Comparison of ENCODE assay signal across 29 cellular contexts in the genomic region with DNA sequence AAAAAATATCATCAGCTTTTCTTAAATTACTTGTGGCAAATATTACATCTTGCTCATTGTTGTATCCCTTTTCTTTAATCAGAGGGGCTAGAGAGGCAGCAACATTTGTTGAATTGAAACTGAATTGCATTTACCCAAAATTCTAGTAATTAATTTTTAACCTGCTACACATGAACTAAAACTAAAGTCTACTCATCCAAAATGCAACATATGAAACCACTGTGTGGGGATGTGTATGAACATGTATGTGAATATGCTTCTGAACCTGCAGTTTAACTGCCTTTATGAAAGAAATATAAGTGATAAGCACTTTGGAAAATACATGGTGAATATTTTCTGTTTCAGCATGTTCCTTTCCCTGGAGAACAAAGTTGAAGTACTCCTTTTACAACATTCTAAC.
"Had no signal": no experiment of that assay in that cellular context is flagged by ENCODE, and none has a peak within 500 bp of the region (broad histone marks: within the 10 kb centered on the region; RNA-seq: fewer than 3 reads in every experiment).

No MANE protein-coding gene starts in this region.

- H3K36me3 Mint-ChIP-seq: natural killer cell; neural progenitor cell; stimulated activated effector memory CD8-positive, alpha-beta T cell treated with anti-CD3 and anti-CD28 coated beads, Interleukin-12 subunit alpha, Interleukin-12 subunit beta, amount 100 ng/mL, for 72 hours; stimulated activated naive B cell treated with anti-CD40 and anti-IgM and Interleukin-4, amounts not matched to agents 10 μg/mL and 1 μg/mL and 100 μg/mL, for 72 hours had no signal

- H3K9me3 Mint-ChIP-seq: natural killer cell; nephron; neural progenitor cell; stimulated activated effector memory CD8-positive, alpha-beta T cell treated with anti-CD3 and anti-CD28 coated beads, Interleukin-12 subunit alpha, Interleukin-12 subunit beta, amount 100 ng/mL, for 72 hours; stimulated activated naive B cell treated with anti-CD40 and anti-IgM and Interleukin-4, amounts not matched to agents 10 μg/mL and 1 μg/mL and 100 μg/mL, for 72 hours; stimulated activated naive CD8-positive, alpha-beta T cell treated with anti-CD3 and anti-CD28 coated beads, Interleukin-15, Interleukin-2, amounts not matched to agents 100 ng/mL and 50 ng/mL, for 24 hours; type B pancreatic cell had no signal

- H3K4me3 Mint-ChIP-seq: natural killer cell; nephron; neural progenitor cell; stimulated activated effector memory CD8-positive, alpha-beta T cell treated with anti-CD3 and anti-CD28 coated beads, Interleukin-12 subunit alpha, Interleukin-12 subunit beta, amount 100 ng/mL, for 72 hours; stimulated activated naive B cell treated with anti-CD40 and anti-IgM and Interleukin-4, amounts not matched to agents 10 μg/mL and 1 μg/mL and 100 μg/mL, for 72 hours; stimulated activated naive CD8-positive, alpha-beta T cell treated with anti-CD3 and anti-CD28 coated beads, Interleukin-15, Interleukin-2, amounts not matched to agents 100 ng/mL and 50 ng/mL, for 24 hours; type B pancreatic cell had no signal

- H3K4me3 ChIP-seq: neural progenitor cell, ovary, psoas muscle, right lobe of liver, sigmoid colon, stomach, suprapubic skin, testis, tibial artery, transverse colon, upper lobe of right lung, uterus had no signal

- H3K4me1 Mint-ChIP-seq: natural killer cell; stimulated activated effector memory CD8-positive, alpha-beta T cell treated with anti-CD3 and anti-CD28 coated beads, Interleukin-12 subunit alpha, Interleukin-12 subunit beta, amount 100 ng/mL, for 72 hours; stimulated activated naive B cell treated with anti-CD40 and anti-IgM and Interleukin-4, amounts not matched to agents 10 μg/mL and 1 μg/mL and 100 μg/mL, for 72 hours had no signal

- H3K27ac Mint-ChIP-seq: natural killer cell; nephron; neural progenitor cell; progenitor cell of endocrine pancreas; stimulated activated effector memory CD8-positive, alpha-beta T cell treated with anti-CD3 and anti-CD28 coated beads, Interleukin-12 subunit alpha, Interleukin-12 subunit beta, amount 100 ng/mL, for 72 hours; stimulated activated naive B cell treated with anti-CD40 and anti-IgM and Interleukin-4, amounts not matched to agents 10 μg/mL and 1 μg/mL and 100 μg/mL, for 72 hours; stimulated activated naive CD8-positive, alpha-beta T cell treated with anti-CD3 and anti-CD28 coated beads, Interleukin-15, Interleukin-2, amounts not matched to agents 100 ng/mL and 50 ng/mL, for 24 hours; type B pancreatic cell had no signal

- DNase-seq: natural killer cell; occipital lobe; ovary; posterior cingulate gyrus; psoas muscle; right cardiac atrium; right lobe of liver; sigmoid colon; small intestine; stimulated activated CD4-positive, alpha-beta T cell treated with anti-CD3 and anti-CD28 coated beads, Interleukin-15, amount 100 ng/mL, for 24 hours; stimulated activated CD4-positive, alpha-beta T cell treated with anti-CD3 and anti-CD28 coated beads, Interleukin-2, amount 100 ng/mL, for 24 hours; stimulated activated CD4-positive, alpha-beta T cell treated with anti-CD3 and anti-CD28 coated beads, Interleukin-2, amount 100 ng/mL, for 48 hours; stimulated activated CD4-positive, alpha-beta T cell treated with anti-CD3 and anti-CD28 coated beads, Interleukin-4, amount 100 ng/mL, for 24 hours; stimulated activated naive B cell treated with anti-CD40 and anti-IgM and Interleukin-4, amounts not matched to agents 10 μg/mL and 1 μg/mL and 100 μg/mL, for 72 hours; stimulated activated naive CD4-positive, alpha-beta T cell treated with Interleukin-2 at 50 U/mL for 16 hours; stomach; testis; tibial artery; transverse colon; upper lobe of right lung; uterus had no signal

- H3K27me3 ChIP-seq: neural progenitor cell, ovary, right lobe of liver, sigmoid colon, stomach, suprapubic skin, testis, tibial artery, transverse colon, upper lobe of right lung, uterus had no signal

- ATAC-seq: natural killer cell; psoas muscle; right cardiac atrium; right lobe of liver; stimulated activated effector memory CD8-positive, alpha-beta T cell treated with anti-CD3 and anti-CD28 coated beads, Interleukin-12 subunit alpha, Interleukin-12 subunit beta, amount 100 ng/mL, for 72 hours; stimulated activated naive B cell treated with anti-CD40 and anti-IgM and Interleukin-4, amounts not matched to agents 10 μg/mL and 1 μg/mL and 100 μg/mL, for 72 hours; upper lobe of right lung had no signal

- H3K9ac ChIP-seq: neural progenitor cell, parathyroid adenoma had no signal

- H3K27ac ChIP-seq: neural progenitor cell, ovary, parathyroid adenoma, psoas muscle, right lobe of liver, sigmoid colon, stomach, suprapubic skin, testis, tibial artery, transverse colon, upper lobe of right lung, uterus had no signal

- H3K36me3 ChIP-seq: neural progenitor cell, ovary, right lobe of liver, sigmoid colon, stomach, suprapubic skin, tibial artery, transverse colon, upper lobe of right lung, uterus had no signal

- H3K4me1 ChIP-seq: neural progenitor cell, parathyroid adenoma, psoas muscle, right lobe of liver, sigmoid colon, stomach, suprapubic skin, testis, tibial artery, transverse colon, upper lobe of right lung, uterus had no signal

- H3K27me3 Mint-ChIP-seq: progenitor cell of endocrine pancreas; stimulated activated naive B cell treated with anti-CD40 and anti-IgM and Interleukin-4, amounts not matched to agents 10 μg/mL and 1 μg/mL and 100 μg/mL, for 72 hours; stimulated activated naive CD8-positive, alpha-beta T cell treated with anti-CD3 and anti-CD28 coated beads, Interleukin-15, Interleukin-2, amounts not matched to agents 100 ng/mL and 50 ng/mL, for 24 hours; type B pancreatic cell had no signal

- H3K9me3 ChIP-seq: ovary, psoas muscle, right lobe of liver, sigmoid colon, stomach, suprapubic skin, testis, tibial artery, transverse colon, upper lobe of right lung, uterus had no signal
